8 cellular contexts compared by ENCODE assay signal in the genomic region with DNA sequence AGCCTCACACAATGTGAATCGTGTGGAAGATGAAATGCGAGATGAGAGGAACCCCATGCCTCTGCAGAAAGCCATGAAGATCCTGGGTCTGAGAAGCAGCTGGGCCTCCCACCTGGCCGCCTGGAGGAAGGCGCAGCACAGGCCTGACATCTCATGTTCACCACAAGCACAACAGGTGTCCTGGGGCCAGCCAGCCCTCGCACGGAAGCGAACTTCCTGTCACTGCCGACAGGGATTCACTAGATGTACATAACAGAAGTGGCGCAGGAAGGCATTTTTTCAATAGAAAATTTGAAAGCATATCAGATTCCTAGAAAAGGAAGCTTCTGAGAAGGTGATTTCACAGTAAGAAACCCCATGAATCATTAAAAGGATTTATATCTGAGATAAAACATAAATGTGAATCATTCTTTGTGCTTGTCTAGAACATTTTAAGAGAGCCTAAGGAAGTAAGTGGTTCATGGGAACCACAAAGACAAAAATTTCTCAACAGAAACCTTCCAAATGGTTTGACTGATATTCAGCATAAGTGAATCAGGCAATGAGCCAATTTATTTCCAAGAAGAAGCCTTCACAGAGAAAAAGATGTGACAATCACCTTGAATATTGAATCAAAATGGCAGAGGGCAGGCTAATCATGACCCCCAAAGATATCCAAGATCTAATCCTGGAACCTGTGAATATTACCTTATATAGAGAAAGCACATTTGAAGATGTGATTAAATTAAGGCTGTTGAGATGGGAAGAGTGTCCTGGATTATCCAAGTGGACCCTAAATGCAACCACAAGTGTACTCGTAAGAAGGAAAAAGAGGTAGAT.
DNase-seq lines count a peak whose midpoint lies in the region; ATAC-seq and TF ChIP-seq lines count a peak whose summit lies in the region.

No MANE protein-coding gene starts in this region.

- no peaks in the 10 kb centered on the region for H3K4me1 ChIP-seq in foreskin keratinocyte

- H3K27me3 Mint-ChIP-seq in nephron progenitor cell (ENCODE audit: low read depth, poor library complexity), result no peaks in the 10 kb centered on the region

- no peaks in the 10 kb centered on the region for H3K36me3 Mint-ChIP-seq in nephron progenitor cell (ENCODE audit: low read depth)

- no peak overlapping the region for H3K27ac ChIP-seq in foreskin keratinocyte

- TF ChIP-seq CTCF in foreskin keratinocyte (conservative IDR thresholded peaks at IDR 0.05) (peak; percentile 18), nephron progenitor cell (IDR thresholded peaks at IDR 0.05) (no peak)

- ATAC-seq in GM21447 (IDR thresholded peaks at IDR 0.05; ENCODE audit: unreplicated experiment) (peak; percentile 99), foreskin keratinocyte (peak; percentile 85)

- no peak overlapping the region for H3K27ac Mint-ChIP-seq in nephron progenitor cell

- no peak overlapping the region for H3K4me3 Mint-ChIP-seq in nephron progenitor cell

- peak; percentile 52 for DNase-seq in DMS153 (lab: John Stamatoyannopoulos, UW)
- peak; percentile 57 for DNase-seq in HT1080 (ENCODE audit: low read depth)
- peak; percentile 71 to 79 for DNase-seq in activated CD4-positive, alpha-beta T cell treated with anti-CD3 and anti-CD28 coated beads, Interleukin-2, amount 50 U/mL, for 4 hours
- peak; percentile 68 to 86 for DNase-seq in foreskin keratinocyte
- peak in 5 of 6 experiments; percentile 10 to 48 (median 32) for DNase-seq in stimulated activated naive CD4-positive, alpha-beta T cell (lab: John Stamatoyannopoulos, UW)
- DNase-seq in nephron progenitor cell, result no peak
- no peak for DNase-seq in iPS-NIHi7 (ENCODE audit: extremely low spot score)

- H3K9me3 Mint-ChIP-seq in nephron progenitor cell, result no peaks in the 10 kb centered on the region

- H3K4me1 Mint-ChIP-seq in nephron progenitor cell, result peaks cover 21% of the 10 kb centered on the region

- H3K27me3 ChIP-seq in foreskin keratinocyte, result no peaks in the 10 kb centered on the region

Comparison
In these comparisons a context has a peak if more than half of its experiments do, and no peak if none do; other contexts are left out.
1. DNase-seq: peak in DMS153 (single experiment), HT1080 (single experiment), activated CD4-positive, alpha-beta T cell treated with anti-CD3 and anti-CD28 coated beads, Interleukin-2, amount 50 U/mL, for 4 hours (2 of 2), foreskin keratinocyte (2 of 2) and stimulated activated naive CD4-positive, alpha-beta T cell (5 of 6); none in nephron progenitor cell (single experiment) and iPS-NIHi7 (single experiment).